2 cellular contexts compared by ENCODE assay signal in the genomic region with DNA sequence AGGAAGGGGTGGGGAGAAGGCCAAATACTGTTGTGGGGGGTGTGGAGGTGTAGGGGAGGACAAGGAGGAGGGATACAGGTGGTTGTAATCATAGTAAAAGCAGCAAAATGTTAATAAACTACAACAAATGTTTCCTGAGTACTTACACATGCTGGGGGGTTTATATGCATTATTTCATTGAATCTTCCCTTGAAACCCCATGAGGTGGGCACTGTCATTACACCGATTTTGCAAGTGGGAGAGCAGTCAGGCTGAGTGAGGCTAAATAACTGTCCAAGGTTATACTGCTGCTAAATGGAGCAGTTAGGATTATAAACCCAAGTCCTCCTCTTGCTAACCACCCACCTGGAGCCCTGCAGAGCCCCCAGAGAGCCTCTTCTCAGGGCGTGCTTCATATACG.
TF ChIP-seq lines count a peak whose summit lies in the region.

No MANE protein-coding gene starts in this region.

TF ChIP-seq in HCT116, 20 proteins besides CTCF, POLR2A, EP300 and RAD21 (continued from another document):
- TF ChIP-seq, protein P1, sequence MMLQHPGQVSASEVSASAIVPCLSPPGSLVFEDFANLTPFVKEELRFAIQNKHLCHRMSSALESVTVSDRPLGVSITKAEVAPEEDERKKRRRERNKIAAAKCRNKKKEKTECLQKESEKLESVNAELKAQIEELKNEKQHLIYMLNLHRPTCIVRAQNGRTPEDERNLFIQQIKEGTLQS (IDR thresholded peaks at IDR 0.05), result no peak
- TF ChIP-seq CBX3 (IDR thresholded peaks at IDR 0.05; ENCODE audit: low read depth) (no peak), EGR1 (IDR thresholded peaks at IDR 0.05; ENCODE audit: low read depth) (no peak), SRF (IDR thresholded peaks at IDR 0.05; ENCODE audit: low read depth) (no peak), POLR2AphosphoS5 (IDR thresholded peaks at IDR 0.05; ENCODE audit: low read depth, low read length) (no peak)
- TF ChIP-seq, protein P2, sequence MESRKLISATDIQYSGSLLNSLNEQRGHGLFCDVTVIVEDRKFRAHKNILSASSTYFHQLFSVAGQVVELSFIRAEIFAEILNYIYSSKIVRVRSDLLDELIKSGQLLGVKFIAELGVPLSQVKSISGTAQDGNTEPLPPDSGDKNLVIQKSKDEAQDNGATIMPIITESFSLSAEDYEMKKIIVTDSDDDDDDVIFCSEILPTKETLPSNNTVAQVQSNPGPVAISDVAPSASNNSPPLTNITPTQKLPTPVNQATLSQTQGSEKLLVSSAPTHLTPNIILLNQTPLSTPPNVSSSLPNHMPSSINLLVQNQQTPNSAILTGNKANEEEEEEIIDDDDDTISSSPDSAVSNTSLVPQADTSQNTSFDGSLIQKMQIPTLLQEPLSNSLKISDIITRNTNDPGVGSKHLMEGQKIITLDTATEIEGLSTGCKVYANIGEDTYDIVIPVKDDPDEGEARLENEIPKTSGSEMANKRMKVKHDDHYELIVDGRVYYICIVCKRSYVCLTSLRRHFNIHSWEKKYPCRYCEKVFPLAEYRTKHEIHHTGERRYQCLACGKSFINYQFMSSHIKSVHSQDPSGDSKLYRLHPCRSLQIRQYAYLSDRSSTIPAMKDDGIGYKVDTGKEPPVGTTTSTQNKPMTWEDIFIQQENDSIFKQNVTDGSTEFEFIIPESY (IDR thresholded peaks at IDR 0.05; ENCODE audit: extremely low read depth, insufficient replicate concordance, low read length), result no peak

TF ChIP-seq in WTC11, 78 proteins besides CTCF, POLR2A, EP300 and RAD21:
- TF ChIP-seq, protein P3, sequence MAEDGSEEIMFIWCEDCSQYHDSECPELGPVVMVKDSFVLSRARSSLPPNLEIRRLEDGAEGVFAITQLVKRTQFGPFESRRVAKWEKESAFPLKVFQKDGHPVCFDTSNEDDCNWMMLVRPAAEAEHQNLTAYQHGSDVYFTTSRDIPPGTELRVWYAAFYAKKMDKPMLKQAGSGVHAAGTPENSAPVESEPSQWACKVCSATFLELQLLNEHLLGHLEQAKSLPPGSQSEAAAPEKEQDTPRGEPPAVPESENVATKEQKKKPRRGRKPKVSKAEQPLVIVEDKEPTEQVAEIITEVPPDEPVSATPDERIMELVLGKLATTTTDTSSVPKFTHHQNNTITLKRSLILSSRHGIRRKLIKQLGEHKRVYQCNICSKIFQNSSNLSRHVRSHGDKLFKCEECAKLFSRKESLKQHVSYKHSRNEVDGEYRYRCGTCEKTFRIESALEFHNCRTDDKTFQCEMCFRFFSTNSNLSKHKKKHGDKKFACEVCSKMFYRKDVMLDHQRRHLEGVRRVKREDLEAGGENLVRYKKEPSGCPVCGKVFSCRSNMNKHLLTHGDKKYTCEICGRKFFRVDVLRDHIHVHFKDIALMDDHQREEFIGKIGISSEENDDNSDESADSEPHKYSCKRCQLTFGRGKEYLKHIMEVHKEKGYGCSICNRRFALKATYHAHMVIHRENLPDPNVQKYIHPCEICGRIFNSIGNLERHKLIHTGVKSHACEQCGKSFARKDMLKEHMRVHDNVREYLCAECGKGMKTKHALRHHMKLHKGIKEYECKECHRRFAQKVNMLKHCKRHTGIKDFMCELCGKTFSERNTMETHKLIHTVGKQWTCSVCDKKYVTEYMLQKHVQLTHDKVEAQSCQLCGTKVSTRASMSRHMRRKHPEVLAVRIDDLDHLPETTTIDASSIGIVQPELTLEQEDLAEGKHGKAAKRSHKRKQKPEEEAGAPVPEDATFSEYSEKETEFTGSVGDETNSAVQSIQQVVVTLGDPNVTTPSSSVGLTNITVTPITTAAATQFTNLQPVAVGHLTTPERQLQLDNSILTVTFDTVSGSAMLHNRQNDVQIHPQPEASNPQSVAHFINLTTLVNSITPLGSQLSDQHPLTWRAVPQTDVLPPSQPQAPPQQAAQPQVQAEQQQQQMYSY (CRISPR knock-in tag; IDR thresholded peaks at IDR 0.05), result no peak
- TF ChIP-seq, protein P4, sequence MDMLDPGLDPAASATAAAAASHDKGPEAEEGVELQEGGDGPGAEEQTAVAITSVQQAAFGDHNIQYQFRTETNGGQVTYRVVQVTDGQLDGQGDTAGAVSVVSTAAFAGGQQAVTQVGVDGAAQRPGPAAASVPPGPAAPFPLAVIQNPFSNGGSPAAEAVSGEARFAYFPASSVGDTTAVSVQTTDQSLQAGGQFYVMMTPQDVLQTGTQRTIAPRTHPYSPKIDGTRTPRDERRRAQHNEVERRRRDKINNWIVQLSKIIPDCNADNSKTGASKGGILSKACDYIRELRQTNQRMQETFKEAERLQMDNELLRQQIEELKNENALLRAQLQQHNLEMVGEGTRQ (CRISPR knock-in tag; IDR thresholded peaks at IDR 0.05), result no peak
- TF ChIP-seq ZNF317 (CRISPR knock-in tag; IDR thresholded peaks at IDR 0.05; ENCODE audit: borderline replicate concordance, low read depth) (no peak), EMX1 (CRISPR knock-in tag; IDR thresholded peaks at IDR 0.05) (no peak), IRF2 (CRISPR knock-in tag; IDR thresholded peaks at IDR 0.05; ENCODE audit: borderline replicate concordance, low read depth) (no peak), NR2C2 (CRISPR knock-in tag; IDR thresholded peaks at IDR 0.05) (no peak), NFYB (CRISPR knock-in tag; conservative IDR thresholded peaks at IDR 0.05; ENCODE audit: low read depth) (no peak), ZNF263 (CRISPR knock-in tag; IDR thresholded peaks at IDR 0.05; ENCODE audit: low read depth) (no peak), ZNF416 (CRISPR knock-in tag; IDR thresholded peaks at IDR 0.05) (no peak), SMAD3 (CRISPR knock-in tag; IDR thresholded peaks at IDR 0.05; ENCODE audit: borderline replicate concordance) (no peak), SOX15 (CRISPR knock-in tag; IDR thresholded peaks at IDR 0.05) (no peak), FOXK1 (CRISPR knock-in tag; IDR thresholded peaks at IDR 0.05) (no peak), CREM (CRISPR knock-in tag; IDR thresholded peaks at IDR 0.05) (no peak)
- TF ChIP-seq, protein P5, sequence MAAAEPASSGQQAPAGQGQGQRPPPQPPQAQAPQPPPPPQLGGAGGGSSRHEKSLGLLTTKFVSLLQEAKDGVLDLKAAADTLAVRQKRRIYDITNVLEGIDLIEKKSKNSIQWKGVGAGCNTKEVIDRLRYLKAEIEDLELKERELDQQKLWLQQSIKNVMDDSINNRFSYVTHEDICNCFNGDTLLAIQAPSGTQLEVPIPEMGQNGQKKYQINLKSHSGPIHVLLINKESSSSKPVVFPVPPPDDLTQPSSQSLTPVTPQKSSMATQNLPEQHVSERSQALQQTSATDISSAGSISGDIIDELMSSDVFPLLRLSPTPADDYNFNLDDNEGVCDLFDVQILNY (CRISPR knock-in tag; IDR thresholded peaks at IDR 0.05), result no peak
- TF ChIP-seq, protein P6, sequence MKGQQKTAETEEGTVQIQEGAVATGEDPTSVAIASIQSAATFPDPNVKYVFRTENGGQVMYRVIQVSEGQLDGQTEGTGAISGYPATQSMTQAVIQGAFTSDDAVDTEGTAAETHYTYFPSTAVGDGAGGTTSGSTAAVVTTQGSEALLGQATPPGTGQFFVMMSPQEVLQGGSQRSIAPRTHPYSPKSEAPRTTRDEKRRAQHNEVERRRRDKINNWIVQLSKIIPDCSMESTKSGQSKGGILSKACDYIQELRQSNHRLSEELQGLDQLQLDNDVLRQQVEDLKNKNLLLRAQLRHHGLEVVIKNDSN (CRISPR knock-in tag; IDR thresholded peaks at IDR 0.05), result no peak
- TF ChIP-seq, protein P7, sequence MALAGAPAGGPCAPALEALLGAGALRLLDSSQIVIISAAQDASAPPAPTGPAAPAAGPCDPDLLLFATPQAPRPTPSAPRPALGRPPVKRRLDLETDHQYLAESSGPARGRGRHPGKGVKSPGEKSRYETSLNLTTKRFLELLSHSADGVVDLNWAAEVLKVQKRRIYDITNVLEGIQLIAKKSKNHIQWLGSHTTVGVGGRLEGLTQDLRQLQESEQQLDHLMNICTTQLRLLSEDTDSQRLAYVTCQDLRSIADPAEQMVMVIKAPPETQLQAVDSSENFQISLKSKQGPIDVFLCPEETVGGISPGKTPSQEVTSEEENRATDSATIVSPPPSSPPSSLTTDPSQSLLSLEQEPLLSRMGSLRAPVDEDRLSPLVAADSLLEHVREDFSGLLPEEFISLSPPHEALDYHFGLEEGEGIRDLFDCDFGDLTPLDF (CRISPR knock-in tag; IDR thresholded peaks at IDR 0.05), result no peak
- TF ChIP-seq, protein P8, sequence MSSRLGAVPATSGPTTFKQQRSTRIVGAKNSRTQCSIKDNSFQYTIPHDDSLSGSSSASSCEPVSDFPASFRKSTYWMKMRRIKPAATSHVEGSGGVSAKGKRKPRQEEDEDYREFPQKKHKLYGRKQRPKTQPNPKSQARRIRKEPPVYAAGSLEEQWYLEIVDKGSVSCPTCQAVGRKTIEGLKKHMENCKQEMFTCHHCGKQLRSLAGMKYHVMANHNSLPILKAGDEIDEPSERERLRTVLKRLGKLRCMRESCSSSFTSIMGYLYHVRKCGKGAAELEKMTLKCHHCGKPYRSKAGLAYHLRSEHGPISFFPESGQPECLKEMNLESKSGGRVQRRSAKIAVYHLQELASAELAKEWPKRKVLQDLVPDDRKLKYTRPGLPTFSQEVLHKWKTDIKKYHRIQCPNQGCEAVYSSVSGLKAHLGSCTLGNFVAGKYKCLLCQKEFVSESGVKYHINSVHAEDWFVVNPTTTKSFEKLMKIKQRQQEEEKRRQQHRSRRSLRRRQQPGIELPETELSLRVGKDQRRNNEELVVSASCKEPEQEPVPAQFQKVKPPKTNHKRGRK (CRISPR knock-in tag; IDR thresholded peaks at IDR 0.05; ENCODE audit: borderline replicate concordance), result no peak
- TF ChIP-seq, protein P9, sequence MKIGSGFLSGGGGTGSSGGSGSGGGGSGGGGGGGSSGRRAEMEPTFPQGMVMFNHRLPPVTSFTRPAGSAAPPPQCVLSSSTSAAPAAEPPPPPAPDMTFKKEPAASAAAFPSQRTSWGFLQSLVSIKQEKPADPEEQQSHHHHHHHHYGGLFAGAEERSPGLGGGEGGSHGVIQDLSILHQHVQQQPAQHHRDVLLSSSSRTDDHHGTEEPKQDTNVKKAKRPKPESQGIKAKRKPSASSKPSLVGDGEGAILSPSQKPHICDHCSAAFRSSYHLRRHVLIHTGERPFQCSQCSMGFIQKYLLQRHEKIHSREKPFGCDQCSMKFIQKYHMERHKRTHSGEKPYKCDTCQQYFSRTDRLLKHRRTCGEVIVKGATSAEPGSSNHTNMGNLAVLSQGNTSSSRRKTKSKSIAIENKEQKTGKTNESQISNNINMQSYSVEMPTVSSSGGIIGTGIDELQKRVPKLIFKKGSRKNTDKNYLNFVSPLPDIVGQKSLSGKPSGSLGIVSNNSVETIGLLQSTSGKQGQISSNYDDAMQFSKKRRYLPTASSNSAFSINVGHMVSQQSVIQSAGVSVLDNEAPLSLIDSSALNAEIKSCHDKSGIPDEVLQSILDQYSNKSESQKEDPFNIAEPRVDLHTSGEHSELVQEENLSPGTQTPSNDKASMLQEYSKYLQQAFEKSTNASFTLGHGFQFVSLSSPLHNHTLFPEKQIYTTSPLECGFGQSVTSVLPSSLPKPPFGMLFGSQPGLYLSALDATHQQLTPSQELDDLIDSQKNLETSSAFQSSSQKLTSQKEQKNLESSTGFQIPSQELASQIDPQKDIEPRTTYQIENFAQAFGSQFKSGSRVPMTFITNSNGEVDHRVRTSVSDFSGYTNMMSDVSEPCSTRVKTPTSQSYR (CRISPR knock-in tag; IDR thresholded peaks at IDR 0.05), result no peak
- TF ChIP-seq, protein P10, sequence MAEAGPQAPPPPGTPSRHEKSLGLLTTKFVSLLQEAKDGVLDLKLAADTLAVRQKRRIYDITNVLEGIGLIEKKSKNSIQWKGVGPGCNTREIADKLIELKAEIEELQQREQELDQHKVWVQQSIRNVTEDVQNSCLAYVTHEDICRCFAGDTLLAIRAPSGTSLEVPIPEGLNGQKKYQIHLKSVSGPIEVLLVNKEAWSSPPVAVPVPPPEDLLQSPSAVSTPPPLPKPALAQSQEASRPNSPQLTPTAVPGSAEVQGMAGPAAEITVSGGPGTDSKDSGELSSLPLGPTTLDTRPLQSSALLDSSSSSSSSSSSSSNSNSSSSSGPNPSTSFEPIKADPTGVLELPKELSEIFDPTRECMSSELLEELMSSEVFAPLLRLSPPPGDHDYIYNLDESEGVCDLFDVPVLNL (CRISPR knock-in tag; IDR thresholded peaks at IDR 0.05; ENCODE audit: borderline replicate concordance, low read depth), result no peak
TF ChIP-seq in WTC11: peak in this region for 0.
